ENCODE assay signal across 10 cellular contexts in genomic region chr7:116671111-116671510, GRCh38. TPM values are rescaled to one million over a fixed set of nuclear protein-coding genes. Genes with fewer than 3 reads are reported as not detected.
A peak's percentile ranks its signal among the peaks of the same experiment; 100 is the strongest.
DNase-seq lines count a peak whose midpoint lies in the region; ATAC-seq lines count a peak whose summit lies in the region.
"Had no signal": no experiment of that assay in that cellular context is flagged by ENCODE, and none has a peak within 500 bp of the region (broad histone marks: within the 10 kb centered on the region; RNA-seq: fewer than 3 reads in every experiment).

No MANE protein-coding gene starts in this region.

- H3K4me1 ChIP-seq in iPS-18a (ENCODE audit: control insufficient read depth, low read depth, low read length) (peaks cover 18% of the 10 kb centered on the region), skeletal muscle tissue (ENCODE audit: control insufficient read depth in 3 of 3, insufficient read depth in 3 of 3, low read length in 3 of 3) (peaks cover 7 to 28% (median 13%) of the 10 kb centered on the region in 3 donors)

- H3K27me3 Mint-ChIP-seq in IgD-negative memory B cell, result peaks cover 53% of the 10 kb centered on the region
- H3K27me3 Mint-ChIP-seq in activated T-helper 17 cell treated with anti-CD3 and anti-CD28 coated beads, Interleukin-2, amount 50 U/mL, for 72 hours, result peaks cover 49% of the 10 kb centered on the region

- H3K4me3 ChIP-seq in iPS-18a (ENCODE audit: low read length) (peak overlapping the region; percentile 84), skeletal muscle tissue (ENCODE audit: low read length in 3 of 3) (peak overlapping the region; percentile 65 to 87 (median 72))

- H3K27me3 ChIP-seq in iPS-18a (ENCODE audit: control insufficient read depth, insufficient read depth, low read length) (peaks cover 35% of the 10 kb centered on the region), skeletal muscle tissue (ENCODE audit: control insufficient read depth in 3 of 3, insufficient read depth in 3 of 3, low read length in 3 of 3) (peaks cover 0 to 5% (median 0%) of the 10 kb centered on the region in 3 donors)

- H3K9ac ChIP-seq in iPS-18a (ENCODE audit: low read length), result no peak overlapping the region
- H3K9ac ChIP-seq in skeletal muscle tissue (ENCODE audit: low read depth in 1 of 3, low read length in 3 of 3), result peak overlapping the region; percentile 85 to 96 (median 87)

- no peak for ATAC-seq in activated T-helper 17 cell treated with anti-CD3 and anti-CD28 coated beads, Interleukin-2, amount 50 U/mL, for 72 hours (replicated peaks)
- ATAC-seq in HG03342 (IDR thresholded peaks at IDR 0.05; ENCODE audit: unreplicated experiment), result no peak
- ATAC-seq in GM21423 (IDR thresholded peaks at IDR 0.05; ENCODE audit: unreplicated experiment), result no peak

- peak overlapping the region; percentile 53 to 92 (median 84) for H3K4me3 Mint-ChIP-seq in IgD-negative memory B cell
- H3K4me3 Mint-ChIP-seq in activated T-helper 17 cell treated with anti-CD3 and anti-CD28 coated beads, Interleukin-2, amount 50 U/mL, for 72 hours, result peak overlapping the region; percentile 64

- H3K36me3 ChIP-seq in iPS-18a (ENCODE audit: control insufficient read depth, low read depth, low read length), result no peaks in the 10 kb centered on the region
- H3K36me3 ChIP-seq in skeletal muscle tissue (ENCODE audit: control insufficient read depth in 3 of 3, insufficient read depth in 3 of 3, low read length in 3 of 3), result no peaks in the 10 kb centered on the region
- H3K36me3 ChIP-seq: adrenal gland had no signal

- H3K9me3 Mint-ChIP-seq in IgD-negative memory B cell, result no peaks in the 10 kb centered on the region
- no peaks in the 10 kb centered on the region for H3K9me3 Mint-ChIP-seq in activated T-helper 17 cell treated with anti-CD3 and anti-CD28 coated beads, Interleukin-2, amount 50 U/mL, for 72 hours

- H3K9me3 ChIP-seq in iPS-18a (ENCODE audit: control insufficient read depth, low read depth, low read length), result no peaks in the 10 kb centered on the region
- H3K9me3 ChIP-seq in skeletal muscle tissue (ENCODE audit: control insufficient read depth in 3 of 3, low read length in 3 of 3), result no peaks in the 10 kb centered on the region
- H3K9me3 ChIP-seq: adrenal gland had no signal

- H3K27ac ChIP-seq in iPS-18a (ENCODE audit: low read length) (no peak overlapping the region), skeletal muscle tissue (ENCODE audit: low read depth, low read length) (peak overlapping the region; percentile 98)

- DNase-seq in HuH-7.5 (ENCODE audit: low spot score), result no peak
- DNase-seq in activated gamma-delta T cell treated with Interleukin-2 at 50 U/mL for 16 hours, result no peak
- DNase-seq: NCI-H446 had no signal

- H3K36me3 Mint-ChIP-seq in IgD-negative memory B cell, result no peaks in the 10 kb centered on the region
- H3K36me3 Mint-ChIP-seq in activated T-helper 17 cell treated with anti-CD3 and anti-CD28 coated beads, Interleukin-2, amount 50 U/mL, for 72 hours (ENCODE audit: low read depth), result no peaks in the 10 kb centered on the region

- H3K4me1 Mint-ChIP-seq in IgD-negative memory B cell, result peaks cover 0 to 12% (median 0%) of the 10 kb centered on the region in 3 donors
- no peaks in the 10 kb centered on the region for H3K4me1 Mint-ChIP-seq in activated T-helper 17 cell treated with anti-CD3 and anti-CD28 coated beads, Interleukin-2, amount 50 U/mL, for 72 hours

- H3K27ac Mint-ChIP-seq in IgD-negative memory B cell, result no peak overlapping the region
- no peak overlapping the region for H3K27ac Mint-ChIP-seq in activated T-helper 17 cell treated with anti-CD3 and anti-CD28 coated beads, Interleukin-2, amount 50 U/mL, for 72 hours

RNA-seq across cellular contexts. Expression of gene MET, which starts 0.9 kb away (rescaled TPM):
- polyA plus RNA-seq in IgD-negative memory B cell, result not detected
- total RNA-seq in activated T-helper 17 cell treated with anti-CD3 and anti-CD28 coated beads, Interleukin-2, amount 50 U/mL, for 72 hours, result 1 to 10 TPM in 1 of 2 donors, under 1 TPM in 1; 0.08 to 1.6 TPM
- 26.1 TPM for total RNA-seq in skeletal muscle tissue

Comparison
In these comparisons a context has a peak if more than half of its experiments do, and no peak if none do; other contexts are left out.
1. RNA of gene MET, which starts 0.9 kb away (total RNA-seq): 26.1 TPM in skeletal muscle tissue (single experiment); 0.08 to 1.6 TPM in activated T-helper 17 cell treated with anti-CD3 and anti-CD28 coated beads, Interleukin-2, amount 50 U/mL, for 72 hours; every median in the first group is over 10 times any median in the second.